ENCODE assay signal across 17 cellular contexts in genomic region chr18:72799106-72799505, GRCh38.
"Had no signal": no experiment of that assay in that cellular context is flagged by ENCODE, and none has a peak within 500 bp of the region (broad histone marks: within the 10 kb centered on the region; RNA-seq: fewer than 3 reads in every experiment).

No MANE protein-coding gene starts in this region.

- H3K27me3 ChIP-seq: adrenal gland, cardiac muscle cell, heart left ventricle, right atrium auricular region, suprapubic skin, tibial nerve had no signal

- H3K36me3 ChIP-seq: adrenal gland, cardiac muscle cell, heart left ventricle, pancreas, right atrium auricular region, suprapubic skin, tibial nerve had no signal

- DNase-seq: activated gamma-delta T cell treated with Interleukin-2 at 50 U/mL for 16 hours; activated T-cell treated with anti-CD3 and anti-CD28 coated beads, Interleukin-2, amount 50 U/mL, for 1 hour; adrenal gland; heart left ventricle; left colon; mesendoderm; mucosa of descending colon; nephron progenitor cell; pancreas; psoas muscle; stimulated activated CD4-positive, alpha-beta T cell treated with anti-CD3 and anti-CD28 coated beads, Interleukin-1b, Interleukin-23, amount 100 ng/mL, for 48 hours; stimulated activated naive CD8-positive, alpha-beta T cell treated with anti-CD3 and anti-CD28 coated beads, Interleukin-15, amount 100 ng/mL, for 72 hours; T1000 had no signal

- H3K4me3 ChIP-seq: adrenal gland, cardiac muscle cell, heart left ventricle, mucosa of descending colon, pancreas, psoas muscle, right atrium auricular region, suprapubic skin, tibial nerve had no signal

- H3K27ac ChIP-seq: adrenal gland, cardiac muscle cell, heart left ventricle, pancreas, psoas muscle, right atrium auricular region, suprapubic skin, tibial nerve had no signal
